Comparison of ENCODE assay signal across 13 cellular contexts in the genomic region with DNA sequence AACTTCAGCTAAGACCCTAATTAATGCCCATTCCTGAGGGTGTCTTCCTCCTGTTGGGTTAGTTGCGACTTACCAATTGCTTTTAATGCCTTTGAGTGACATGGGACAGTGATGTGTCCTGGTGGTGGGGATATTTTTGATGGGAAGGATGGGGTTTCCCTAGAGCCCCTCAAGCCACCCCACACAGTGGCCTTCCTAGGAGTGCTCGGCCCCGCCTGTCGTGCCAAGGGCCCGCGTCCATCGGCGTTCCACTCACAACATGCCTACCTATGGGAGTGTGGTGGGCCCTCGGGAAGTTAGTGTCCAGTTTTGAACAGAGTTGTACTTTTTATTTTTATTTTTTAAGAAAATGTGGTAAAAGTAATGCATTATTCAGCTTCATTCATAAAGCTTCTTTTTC. TPM values are rescaled to one million over a fixed set of nuclear protein-coding genes. Genes with fewer than 3 reads are reported as not detected.
A peak's percentile ranks its signal among the peaks of the same experiment; 100 is the strongest.
DNase-seq lines count a peak whose midpoint lies in the region; ATAC-seq, FAIRE-seq and TF ChIP-seq lines count a peak whose summit lies in the region.
"Had no signal": no experiment of that assay in that cellular context is flagged by ENCODE, and none has a peak within 500 bp of the region (broad histone marks: within the 10 kb centered on the region; RNA-seq: fewer than 3 reads in every experiment).

No MANE protein-coding gene starts in this region.

- H2AFZ ChIP-seq in mammary epithelial cell (ENCODE audit: low read depth, low read length), result peak overlapping the region; percentile 70
- H2AFZ ChIP-seq in SK-N-SH (ENCODE audit: low read depth), result peak overlapping the region; percentile 89

- H3K4me1 ChIP-seq in mammary epithelial cell (ENCODE audit: insufficient read depth, low read length) (peaks cover 26% of the 10 kb centered on the region), breast epithelium (no peaks in the 10 kb centered on the region), SK-N-SH (ENCODE audit: control insufficient read depth in 1 of 2, insufficient read depth in 2 of 2, low read depth in 1 of 2, low read length in 1 of 2) (peaks cover 5 to 17% of the 10 kb centered on the region in 2 experiments; a peak in 2 of 4 replicates), tibial nerve (peaks cover 0 to 5% (median 0%) of the 10 kb centered on the region in 4 donors)
- H3K4me1 ChIP-seq: adrenal gland, prostate gland had no signal

- H3K9ac ChIP-seq in mammary epithelial cell (ENCODE audit: insufficient read depth, low read length) (no peak overlapping the region), SK-N-SH (peak overlapping the region; percentile 37)

- H3K27me3 ChIP-seq in mammary epithelial cell (ENCODE audit: insufficient read depth, low read length) (no peaks in the 10 kb centered on the region), breast epithelium (no peaks in the 10 kb centered on the region), SK-N-SH (ENCODE audit: insufficient read depth) (no peaks in the 10 kb centered on the region), tibial nerve (no peaks in the 10 kb centered on the region)
- H3K27me3 ChIP-seq: adrenal gland, heart left ventricle had no signal

- H3K4me3 Mint-ChIP-seq in memory B cell, result peak overlapping the region; percentile 54
- H3K4me3 Mint-ChIP-seq: T-helper 1 cell treated with Interleukin-12 subunit alpha and Interleukin-12 subunit beta and Interleukin-4 antibody, amounts not matched to agents 30 μg/mL and 1 μg/mL, for 36 hours had no signal

- CTCF ChIA-PET in mammary epithelial cell (lab: Charles Lee; ENCODE audit: low non-redundant PET), result no interaction called here
- CTCF ChIA-PET in SK-N-SH (lab: Yijun Ruan, JAX), result interaction anchor here (0.6 to 8.7 kb wide), 57 partner anchors 10 to 633 kb away, joined by 3 to 280 read pairs (median 5); no protein-coding TSS in a partner anchor

- FAIRE-seq in urothelium cell line (lab: Jason Lieb, UNC), result no peak

- H3F3A ChIP-seq in SK-N-SH (replicated peaks; ENCODE audit: insufficient read depth), result peaks cover 30% of the 10 kb centered on the region

- TF ChIP-seq EP300 in SK-N-SH (IDR thresholded peaks at IDR 0.05; ENCODE audit: borderline replicate concordance in 1 of 2, low read depth in 1 of 2, low read length in 1 of 2), result no peak
- TF ChIP-seq EP300 in tibial nerve (IDR thresholded peaks at IDR 0.05), result no peak

- H3K9me3 ChIP-seq in mammary epithelial cell (replicated peaks; ENCODE audit: insufficient read depth, low read length) (no peaks in the 10 kb centered on the region), breast epithelium (no peaks in the 10 kb centered on the region), SK-N-SH (no peaks in the 10 kb centered on the region), tibial nerve (no peaks in the 10 kb centered on the region)
- H3K9me3 ChIP-seq: adrenal gland, heart left ventricle, prostate gland had no signal

- no peaks in the 10 kb centered on the region for H3K36me3 ChIP-seq in mammary epithelial cell (ENCODE audit: insufficient read depth, low read length)
- H3K36me3 ChIP-seq in breast epithelium, result no peaks in the 10 kb centered on the region
- H3K36me3 ChIP-seq in SK-N-SH (replicated peaks in 1 of 2; ENCODE audit: control insufficient read depth in 1 of 2, insufficient read depth in 2 of 2, low read length in 1 of 2), result no peaks in the 10 kb centered on the region
- H3K36me3 ChIP-seq in tibial nerve, result no peaks in the 10 kb centered on the region
- H3K36me3 ChIP-seq: adrenal gland, heart left ventricle, prostate gland had no signal

- peaks cover 7% of the 10 kb centered on the region for H3K4me1 Mint-ChIP-seq in memory B cell

- DNase-seq in mammary epithelial cell (no peak), breast epithelium (ENCODE audit: low spot score in 2 of 2) (no peak), SK-N-SH (peak; percentile 25), memory B cell (ENCODE audit: low spot score in 2 of 2) (no peak), tibial nerve (ENCODE audit: low spot score in 2 of 2) (no peak), urothelium cell line (ENCODE audit: low spot score) (no peak)
- no peak for DNase-seq in effector CD4-positive, alpha-beta T cell

- POLR2A ChIA-PET in SK-N-SH (lab: Yijun Ruan, JAX), result no interaction called here

- H3K27me3 Mint-ChIP-seq in memory B cell, result peaks cover 25% of the 10 kb centered on the region

- H3K27ac Mint-ChIP-seq in memory B cell, result no peak overlapping the region
- H3K27ac Mint-ChIP-seq: T-helper 1 cell treated with Interleukin-12 subunit alpha and Interleukin-12 subunit beta and Interleukin-4 antibody, amounts not matched to agents 30 μg/mL and 1 μg/mL, for 36 hours had no signal

- H3K4me3 ChIP-seq in mammary epithelial cell (replicated peaks in 1 of 3; ENCODE audit: insufficient read depth in 1 of 3, low read depth in 2 of 3, low read length in 3 of 3) (no peak overlapping the region), breast epithelium (no peak overlapping the region), SK-N-SH (ENCODE audit: low read depth in 2 of 2, low read length in 1 of 2) (no peak overlapping the region), tibial nerve (no peak overlapping the region)
- H3K4me3 ChIP-seq: adrenal gland, heart left ventricle, prostate gland had no signal

- H3K27ac ChIP-seq in mammary epithelial cell (ENCODE audit: insufficient read depth, low read depth, low read length) (no peak overlapping the region), breast epithelium (peak overlapping the region in 1 of 2 donors; percentile 12), SK-N-SH (ENCODE audit: low read depth in 2 of 2, low read length in 1 of 2) (peak overlapping the region; percentile 16 to 60; a peak in 3 of 4 replicates), tibial nerve (peak overlapping the region in 3 of 4 donors; percentile 11 to 38 (median 23))
- H3K27ac ChIP-seq: adrenal gland, HL-60, prostate gland had no signal

- dilution Hi-C loops in mammary epithelial cell (cut with HindIII; ENCODE audit: low sequenced_read_pairs), result loop anchor here (5.0 to 25.0 kb wide), 2 partner anchors 323 to 408 kb away; no protein-coding TSS in a partner anchor

- no peaks in the 10 kb centered on the region for H3K9me2 ChIP-seq in SK-N-SH

- H3K4me2 ChIP-seq in mammary epithelial cell (ENCODE audit: insufficient read depth, low read depth, low read length), result no peak overlapping the region
- H3K4me2 ChIP-seq in SK-N-SH, result no peak overlapping the region; the same call in 1 of the 2 replicates

- H3K9me3 Mint-ChIP-seq in memory B cell, result no peaks in the 10 kb centered on the region
- H3K9me3 Mint-ChIP-seq: T-helper 1 cell treated with Interleukin-12 subunit alpha and Interleukin-12 subunit beta and Interleukin-4 antibody, amounts not matched to agents 30 μg/mL and 1 μg/mL, for 36 hours had no signal

- no TSS peak for BruUV-seq in mammary epithelial cell (replicated peaks; lab: Mats Ljungman, UMichigan)

- in situ Hi-C loops in mammary epithelial cell (cut with MboI; ENCODE audit: low sequenced_read_pairs in 2 of 2), result loop anchor here (5.0 to 10.0 kb wide), 4 partner anchors 323 to 635 kb away; no protein-coding TSS in a partner anchor

- TF ChIP-seq RAD21 in SK-N-SH (IDR thresholded peaks at IDR 0.05; ENCODE audit: low read length), result no peak

- H3K79me2 ChIP-seq in mammary epithelial cell (ENCODE audit: insufficient read depth, low read length) (no peaks in the 10 kb centered on the region), SK-N-SH (ENCODE audit: insufficient read depth) (no peaks in the 10 kb centered on the region)

- 95% methylated on average over 3 of the region's 9 CpGs for WGBS in mammary epithelial cell (ENCODE audit: low coverage, missing lambda C conversion rate)
- 93% methylated on average over 9 of the region's 9 CpGs for WGBS in SK-N-SH (ENCODE audit: low lambda C conversion rate)
- WGBS in tibial nerve, 2 donors, result 92 to 96% methylated on average over 9 of the region's 9 CpGs

- no peaks in the 10 kb centered on the region for H4K20me1 ChIP-seq in mammary epithelial cell (ENCODE audit: insufficient read depth, low read length)
- no peaks in the 10 kb centered on the region for H4K20me1 ChIP-seq in SK-N-SH (ENCODE audit: insufficient read depth)

- no peaks in the 10 kb centered on the region for H3K36me3 Mint-ChIP-seq in memory B cell

- ATAC-seq in memory B cell (ENCODE audit: low read depth) (no peak), HG03342 (IDR thresholded peaks at IDR 0.05; ENCODE audit: unreplicated experiment) (no peak)

- intact Hi-C loops in mammary epithelial cell (cut with micrococcal nuclease) (loop anchor here (1.0 to 5.0 kb wide), 12 partner anchors 29 to 633 kb away; no protein-coding TSS in a partner anchor), breast epithelium (cut with DNase I; ENCODE audit: low total_unique reads) (loop anchor here (10.0 kb wide), 2 partner anchors 335 to 455 kb away; no protein-coding TSS in a partner anchor)

- TF ChIP-seq POLR2A in breast epithelium (IDR thresholded peaks at IDR 0.05) (no peak), tibial nerve (IDR thresholded peaks at IDR 0.05) (no peak)

- no peak for TF ChIP-seq CTCF in mammary epithelial cell (conservative IDR thresholded peaks at IDR 0.05 in 1 of 2, IDR thresholded peaks at IDR 0.05 in 1 of 2; ENCODE audit: extremely low read depth in 1 of 2, insufficient read depth in 1 of 2, low read depth in 1 of 2, low read length in 2 of 2)
- TF ChIP-seq CTCF in breast epithelium (IDR thresholded peaks at IDR 0.05), result no peak
- TF ChIP-seq CTCF in SK-N-SH (IDR thresholded peaks at IDR 0.05), result no peak
- TF ChIP-seq CTCF in tibial nerve (IDR thresholded peaks at IDR 0.05), result no peak

TF ChIP-seq in SK-N-SH, 30 proteins besides CTCF, POLR2A, EP300 and RAD21:
- no peak for TF ChIP-seq TCF12 (IDR thresholded peaks at IDR 0.05)
- no peak for TF ChIP-seq CHD2 (IDR thresholded peaks at IDR 0.05; ENCODE audit: low read length, partially characterized antibody)
- TF ChIP-seq TAF1 (IDR thresholded peaks at IDR 0.05; ENCODE audit: borderline replicate concordance, low read depth, low read length), result no peak
- TF ChIP-seq FOXJ3 (CRISPR knock-in tag; IDR thresholded peaks at IDR 0.05), result no peak
- no peak for TF ChIP-seq EZH2phosphoT487 (IDR thresholded peaks at IDR 0.05; ENCODE audit: borderline replicate concordance, low read depth)
- TF ChIP-seq GATA2 (CRISPR knock-in tag; IDR thresholded peaks at IDR 0.05), result no peak
- TF ChIP-seq MEF2A (IDR thresholded peaks at IDR 0.05; ENCODE audit: borderline replicate concordance, low read depth), result no peak

RNA-seq across cellular contexts. Expression of gene TSPAN2, which starts 50.1 kb away (rescaled TPM):
- total RNA-seq in mammary epithelial cell, result 1 to 10 TPM in 1 of 2 donors, under 1 TPM in 1; 0.28 to 1.0 TPM
- 0.07 TPM for polyA plus RNA-seq in mammary epithelial cell
- polyA minus RNA-seq in mammary epithelial cell, result 1.4 TPM
- 1 to 10 TPM; 2.6 to 9.7 (median 3.7) TPM for total RNA-seq in breast epithelium
- polyA plus RNA-seq in SK-N-SH (2012; rRNA removed), result 0.21 and 0.23 TPM in 2 replicates
- polyA plus RNA-seq in SK-N-SH (2012; cell fraction: cytosol; rRNA removed), result 0.28 and 0.50 TPM in 2 replicates
- 0.13 and 0.20 TPM in 2 replicates for polyA plus RNA-seq in SK-N-SH (2012; cell fraction: nucleus; rRNA removed)
- total RNA-seq in tibial nerve, result 1 to 10 TPM in 3 of 4 donors, under 1 TPM in 1; 0.84 to 7.1 (median 3.2) TPM
